Comparison of ENCODE assay signal across 1 cellular context in the genomic region with DNA sequence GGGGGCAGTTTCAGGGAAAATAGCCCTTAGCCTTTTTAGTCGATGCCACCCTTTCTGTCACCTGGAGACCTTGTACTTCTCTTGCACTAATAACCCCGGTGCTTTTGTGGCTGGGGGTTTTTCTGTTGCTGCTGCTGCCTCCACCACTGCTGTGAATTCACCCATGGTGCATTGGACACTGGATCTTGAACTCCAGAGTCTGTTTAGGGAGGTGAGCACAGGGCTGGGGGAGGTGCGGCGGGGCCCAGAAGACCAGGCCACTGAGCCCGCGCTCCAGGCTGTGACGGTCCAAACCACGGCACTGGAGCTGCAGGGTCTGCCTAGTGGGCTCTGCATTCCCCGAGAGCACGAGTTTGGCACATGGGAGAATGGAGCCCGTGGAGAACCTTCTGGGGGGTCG.
TF ChIP-seq lines count a peak whose summit lies in the region.

No MANE protein-coding gene starts in this region.

TF ChIP-seq in HEK293, 187 proteins besides CTCF, POLR2A, EP300 and RAD21 (continued from another document):
- TF ChIP-seq ZNF341 (tag by site-specific recombination; IDR thresholded peaks at IDR 0.05; ENCODE audit: low read depth) (peak; percentile 39; the same call in 1 of the 2 replicates), GLIS2 (tag by site-specific recombination; IDR thresholded peaks at IDR 0.05) (no peak)
